Comparison of ENCODE assay signal across 8 cellular contexts in genomic region chr13:50909605-50910482, GRCh38. TPM values are rescaled to one million over a fixed set of nuclear protein-coding genes. Genes with fewer than 3 reads are reported as not detected.
DNase-seq lines count a peak whose midpoint lies in the region; ATAC-seq and TF ChIP-seq lines count a peak whose summit lies in the region.

RNASEH2B (plus strand) TSS chr13:50909791; CDS start chr13:50910077, 286 bp downstream.

- H3K4me1 Mint-ChIP-seq in CD4-positive, CD25-positive, alpha-beta regulatory T cell, result peaks cover 24 to 51% (median 31%) of the 10 kb centered on the region in 4 donors
- peaks cover 8% of the 10 kb centered on the region for H3K4me1 Mint-ChIP-seq in endothelial cell (ENCODE audit: unreplicated experiment)

- H3K36me3 Mint-ChIP-seq in CD4-positive, CD25-positive, alpha-beta regulatory T cell, result peaks cover 6% of the 10 kb centered on the region
- no peaks in the 10 kb centered on the region for H3K36me3 Mint-ChIP-seq in endothelial cell (ENCODE audit: low read depth, unreplicated experiment)

- H3K4me3 ChIP-seq in CD4-positive, CD25-positive, alpha-beta regulatory T cell (ENCODE audit: low read depth, low read length), result peak within 1 kb of the TSS; percentile 97
- peak within 1 kb of the TSS; percentile 88 for H3K4me3 ChIP-seq in mononuclear cell (ENCODE audit: low read length)

- TF ChIP-seq CTCF in endothelial cell (IDR thresholded peaks at IDR 0.05; ENCODE audit: unreplicated experiment), result no peak

- no peaks in the 10 kb centered on the region for H3K9me3 ChIP-seq in CD4-positive, CD25-positive, alpha-beta regulatory T cell (ENCODE audit: control insufficient read depth in 2 of 2, low read length in 2 of 2)
- H3K9me3 ChIP-seq in mononuclear cell (ENCODE audit: low read depth, low read length), result no peaks in the 10 kb centered on the region

- no peaks in the 10 kb centered on the region for H3K27me3 ChIP-seq in CD4-positive, CD25-positive, alpha-beta regulatory T cell (ENCODE audit: control insufficient read depth, insufficient read depth, low read length)
- H3K27me3 ChIP-seq in mononuclear cell (ENCODE audit: insufficient read depth, low read length), result no peaks in the 10 kb centered on the region

- peaks cover 50% of the 10 kb centered on the region for H3K4me1 ChIP-seq in CD4-positive, CD25-positive, alpha-beta regulatory T cell (ENCODE audit: control insufficient read depth, insufficient read depth, low read length, poor library complexity, severe bottlenecking)
- H3K4me1 ChIP-seq in mononuclear cell (ENCODE audit: insufficient read depth, low read length), result peaks cover 41% of the 10 kb centered on the region

- H3K27ac Mint-ChIP-seq in CD4-positive, CD25-positive, alpha-beta regulatory T cell, result peak within 1 kb of the TSS; percentile 74 to 99 (median 80)
- H3K27ac Mint-ChIP-seq in endothelial cell (ENCODE audit: unreplicated experiment), result no peak within 1 kb of the TSS

- DNase-seq in CD4-positive, CD25-positive, alpha-beta regulatory T cell, result peak; percentile 68 to 88 (median 78)
- peak; percentile 65 for DNase-seq in NOMO-1 treated with dmso at 0.1 percent for 144 hours (lab: John Stamatoyannopoulos, UW; ENCODE audit: unreplicated experiment)
- peak; percentile 19 for DNase-seq in activated CD8-positive, alpha-beta memory T cell treated with anti-CD3 and anti-CD28 coated beads, Interleukin-2, amount 50 U/mL, for 24 hours (ENCODE audit: extremely low read depth)
- DNase-seq in endothelial cell (ENCODE audit: low spot score), result peak; percentile 51
- DNase-seq in stimulated activated CD8-positive, alpha-beta memory T cell treated with anti-CD3 and anti-CD28 coated beads, Interleukin-4, amount 100 ng/mL, for 4 hours (ENCODE audit: low read depth in 2 of 2, low spot score in 1 of 2), result peak; percentile 25 to 42

- no peaks in the 10 kb centered on the region for H3K9me3 Mint-ChIP-seq in CD4-positive, CD25-positive, alpha-beta regulatory T cell
- H3K9me3 Mint-ChIP-seq in endothelial cell (ENCODE audit: unreplicated experiment), result no peaks in the 10 kb centered on the region

- H3K4me3 Mint-ChIP-seq in CD4-positive, CD25-positive, alpha-beta regulatory T cell, result peak within 1 kb of the TSS; percentile 84 to 96 (median 86)
- H3K4me3 Mint-ChIP-seq in endothelial cell (ENCODE audit: unreplicated experiment), result peak within 1 kb of the TSS; percentile 71

- no peaks in the 10 kb centered on the region for H3K27me3 Mint-ChIP-seq in CD4-positive, CD25-positive, alpha-beta regulatory T cell
- peaks cover 3% of the 10 kb centered on the region for H3K27me3 Mint-ChIP-seq in endothelial cell (ENCODE audit: unreplicated experiment)

- peak; percentile 71 to 73 for ATAC-seq in CD4-positive, CD25-positive, alpha-beta regulatory T cell (ENCODE audit: low read depth in 2 of 2)
- ATAC-seq in GM19351 (IDR thresholded peaks at IDR 0.05; ENCODE audit: unreplicated experiment) (peak; percentile 74), HG03469 (IDR thresholded peaks at IDR 0.05; ENCODE audit: unreplicated experiment) (peak; percentile 60)

- H3K27ac ChIP-seq in CD4-positive, CD25-positive, alpha-beta regulatory T cell (ENCODE audit: insufficient read depth, low read length, poor library complexity, severe bottlenecking), result peak within 1 kb of the TSS; percentile 96

- no peaks in the 10 kb centered on the region for H3K36me3 ChIP-seq in CD4-positive, CD25-positive, alpha-beta regulatory T cell (ENCODE audit: control insufficient read depth, insufficient read depth, low read length)

RNA-seq across cellular contexts. Expression of gene RNASEH2B, which starts in this region (rescaled TPM):
- 96.0 TPM for total RNA-seq in CD4-positive, CD25-positive, alpha-beta regulatory T cell
- 100 to 1,000 TPM; 149 to 205 (median 183) TPM for polyA plus RNA-seq in CD4-positive, CD25-positive, alpha-beta regulatory T cell
- 9.3 TPM for total RNA-seq in endothelial cell (ENCODE audit: unreplicated experiment)
- 139 TPM for total RNA-seq in mononuclear cell

Comparison
In these comparisons a context has a peak if more than half of its experiments do, and no peak if none do; other contexts are left out.
1. Peak in every context shown above with its lines: DNase-seq, ATAC-seq, H3K4me3 ChIP-seq and H3K27ac ChIP-seq.
2. DNase-seq: peak in every context shown above with its lines; median percentile 78 in CD4-positive, CD25-positive, alpha-beta regulatory T cell; 65 in NOMO-1 treated with dmso at 0.1 percent for 144 hours; 51 in endothelial cell; 34 in stimulated activated CD8-positive, alpha-beta memory T cell treated with anti-CD3 and anti-CD28 coated beads, Interleukin-4, amount 100 ng/mL, for 4 hours; 19 in activated CD8-positive, alpha-beta memory T cell treated with anti-CD3 and anti-CD28 coated beads, Interleukin-2, amount 50 U/mL, for 24 hours.